1 cellular context compared by ENCODE assay signal in genomic region chr3:44624696-44625528, GRCh38.
A peak's percentile ranks its signal among the peaks of the same experiment; 100 is the strongest.
TF ChIP-seq lines count a peak whose summit lies in the region.

TSS of gene ZNF197 (plus strand) at chr3:44625036. CDS start at chr3:44629155, 4,119 bp downstream.

TF ChIP-seq in HepG2, 621 proteins besides CTCF, POLR2A, EP300 and RAD21 (continued from another document and continues in another):
- TF ChIP-seq ARID5B (CRISPR knock-in tag; IDR thresholded peaks at IDR 0.05) (0 out of 2 replicates have a peak, but pooled peaks have one; percentile 15), PHF20 (CRISPR knock-in tag; IDR thresholded peaks at IDR 0.05) (peak; percentile 76), MAX (IDR thresholded peaks at IDR 0.05) (peak; percentile 56; the same call in 1 of the 2 replicates), ZNF33B (CRISPR knock-in tag; IDR thresholded peaks at IDR 0.05) (no peak), ZSCAN21 (CRISPR knock-in tag; IDR thresholded peaks at IDR 0.05; ENCODE audit: borderline replicate concordance) (0 out of 2 replicates have a peak, but pooled peaks have one; percentile 31), ZNF790 (CRISPR knock-in tag; IDR thresholded peaks at IDR 0.05; ENCODE audit: borderline replicate concordance) (no peak), ZNF782 (CRISPR knock-in tag; IDR thresholded peaks at IDR 0.05; ENCODE audit: borderline replicate concordance) (0 out of 2 replicates have a peak, but pooled peaks have one; percentile 22), ZNF850 (CRISPR knock-in tag; conservative IDR thresholded peaks at IDR 0.05) (no peak), DMAP1 (CRISPR knock-in tag; IDR thresholded peaks at IDR 0.05) (no peak), ZNF326 (CRISPR knock-in tag; IDR thresholded peaks at IDR 0.05; ENCODE audit: borderline replicate concordance) (no peak), RFXAP (CRISPR knock-in tag; IDR thresholded peaks at IDR 0.05; ENCODE audit: borderline replicate concordance) (no peak), ZNF225 (CRISPR knock-in tag; IDR thresholded peaks at IDR 0.05) (no peak), ASH2L (IDR thresholded peaks at IDR 0.05; ENCODE audit: insufficient read length, low read depth, low read length) (no peak), SPEN (CRISPR knock-in tag; IDR thresholded peaks at IDR 0.05; ENCODE audit: low read depth) (peak; percentile 27; the same call in 1 of the 2 replicates), HMGXB3 (CRISPR knock-in tag; IDR thresholded peaks at IDR 0.05; ENCODE audit: borderline replicate concordance) (0 out of 2 replicates have a peak, but pooled peaks have one; percentile 27), IKZF1 (IDR thresholded peaks at IDR 0.05) (no peak), KDM5A (IDR thresholded peaks at IDR 0.05; ENCODE audit: borderline replicate concordance, low read length) (no peak), GATAD1 (CRISPR knock-in tag; IDR thresholded peaks at IDR 0.05) (peak; percentile 79), ZNF543 (CRISPR knock-in tag; IDR thresholded peaks at IDR 0.05) (0 out of 2 replicates have a peak, but pooled peaks have one; percentile 49), ZNF564 (CRISPR knock-in tag; IDR thresholded peaks at IDR 0.05) (peak; percentile 91), ZNF670 (CRISPR knock-in tag; IDR thresholded peaks at IDR 0.05; ENCODE audit: borderline replicate concordance) (no peak), BRD4 (CRISPR knock-in tag; IDR thresholded peaks at IDR 0.05) (peak; percentile 54; the same call in 1 of the 2 replicates), DMTF1 (CRISPR knock-in tag; IDR thresholded peaks at IDR 0.05) (no peak), HHEX (CRISPR knock-in tag; IDR thresholded peaks at IDR 0.05) (no peak), ZNF704 (CRISPR knock-in tag; IDR thresholded peaks at IDR 0.05; ENCODE audit: borderline replicate concordance) (no peak), SAP130 (CRISPR knock-in tag; IDR thresholded peaks at IDR 0.05; ENCODE audit: low read depth) (peak; percentile 28; the same call in 1 of the 2 replicates), TEF (CRISPR knock-in tag; IDR thresholded peaks at IDR 0.05) (no peak), ZSCAN22 (CRISPR knock-in tag; IDR thresholded peaks at IDR 0.05) (no peak), HOXA5 (CRISPR knock-in tag; IDR thresholded peaks at IDR 0.05) (no peak), ZNF574 (CRISPR knock-in tag; IDR thresholded peaks at IDR 0.05) (peak; percentile 99), SMAD1 (CRISPR knock-in tag; IDR thresholded peaks at IDR 0.05; ENCODE audit: borderline replicate concordance, low read depth) (no peak), POLR2G (IDR thresholded peaks at IDR 0.05; ENCODE audit: low read depth, low read length) (peak; percentile 74), NONO (IDR thresholded peaks at IDR 0.05) (no peak), NONO (CRISPR knock-in tag; conservative IDR thresholded peaks at IDR 0.05) (0 out of 2 replicates have a peak, but pooled peaks have one; percentile 32), REST (IDR thresholded peaks at IDR 0.05; ENCODE audit: borderline replicate concordance in 1 of 2, low read depth in 1 of 2, low read length in 2 of 2) (peak in 1 of 2 experiments; percentile 43; a peak in 1 of 4 replicates), ERF (CRISPR knock-in tag; IDR thresholded peaks at IDR 0.05) (0 out of 2 replicates have a peak, but pooled peaks have one; percentile 19)
